Comparison of ENCODE assay signal across 7 cellular contexts in the genomic region with DNA sequence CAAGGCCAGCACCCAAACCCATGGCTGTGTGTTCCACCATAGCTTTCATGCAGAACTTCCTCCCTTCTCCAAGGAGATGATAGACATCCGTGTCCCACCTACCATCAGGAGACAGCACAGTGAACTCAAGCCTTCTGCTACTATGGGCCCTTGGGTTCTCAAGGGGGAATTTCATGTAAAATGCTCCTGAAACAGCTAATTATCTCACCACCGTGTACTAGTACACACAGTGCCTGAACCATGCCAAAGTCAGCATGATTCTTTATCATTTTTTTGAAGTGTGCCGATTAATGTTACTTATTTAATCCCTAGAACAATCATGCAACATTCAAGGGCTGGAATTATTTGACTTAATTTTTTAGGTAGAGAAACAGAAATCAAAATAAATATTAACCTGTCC. TPM values are rescaled to one million over a fixed set of nuclear protein-coding genes. Genes with fewer than 3 reads are reported as not detected.
"Had no signal": no experiment of that assay in that cellular context is flagged by ENCODE, and none has a peak within 500 bp of the region (broad histone marks: within the 10 kb centered on the region; RNA-seq: fewer than 3 reads in every experiment).

No MANE protein-coding gene starts in this region.

RNA-seq across cellular contexts. Expression of gene FCGR1A, which starts 53.9 kb away (rescaled TPM):
- total RNA-seq: kidney epithelial cell, lung microvascular endothelial cell, mammary epithelial cell, mesothelial cell of epicardium, myocyte had no signal
- polyA plus RNA-seq: immature natural killer cell, keratinocyte, mammary epithelial cell had no signal
